ENCODE assay signal across 27 cellular contexts in genomic region chr1:245791410-245792312, GRCh38.
DNase-seq lines count a peak whose midpoint lies in the region; ATAC-seq and TF ChIP-seq lines count a peak whose summit lies in the region.
"Had no signal": no experiment of that assay in that cellular context is flagged by ENCODE, and none has a peak within 500 bp of the region (broad histone marks: within the 10 kb centered on the region; RNA-seq: fewer than 3 reads in every experiment).

No MANE protein-coding gene starts in this region.

- TF ChIP-seq EP300 in SK-N-SH (IDR thresholded peaks at IDR 0.05; ENCODE audit: borderline replicate concordance in 1 of 2, low read depth in 1 of 2, low read length in 1 of 2), result peak; percentile 85 to 96

- H3K27me3 ChIP-seq in BE2C (no peaks in the 10 kb centered on the region), SK-N-SH (ENCODE audit: insufficient read depth) (no peaks in the 10 kb centered on the region), neuronal stem cell (ENCODE audit: control insufficient read depth in 3 of 3, insufficient read depth in 3 of 3, low read depth in 1 of 3, low read length in 3 of 3) (no peaks in the 10 kb centered on the region)
- H3K27me3 ChIP-seq: body of pancreas, MG63 had no signal

- H3K9me3 ChIP-seq in BE2C (no peaks in the 10 kb centered on the region), SK-N-SH (no peaks in the 10 kb centered on the region), neuronal stem cell (replicated peaks in 1 of 2; ENCODE audit: control insufficient read depth in 2 of 2, insufficient read depth in 1 of 2, low read depth in 1 of 2, low read length in 2 of 2) (no peaks in the 10 kb centered on the region)
- H3K9me3 ChIP-seq: body of pancreas, MG63 had no signal

- H2AFZ ChIP-seq in SK-N-SH (ENCODE audit: low read depth), result peak overlapping the region; percentile 60; the same call in 1 of the 2 replicates
- no peak overlapping the region for H2AFZ ChIP-seq in neuronal stem cell (ENCODE audit: low read length)

- TF ChIP-seq CTCF in BE2C (IDR thresholded peaks at IDR 0.05; ENCODE audit: low read depth, low read length) (no peak), SK-N-SH (IDR thresholded peaks at IDR 0.05) (no peak), fibroblast of pulmonary artery (IDR thresholded peaks at IDR 0.05; ENCODE audit: low read length, missing control alignments) (no peak)

- peak; percentile 48 for TF ChIP-seq RAD21 in SK-N-SH (IDR thresholded peaks at IDR 0.05; ENCODE audit: low read length)

- H4K91ac ChIP-seq in neuronal stem cell (ENCODE audit: low read depth, low read length, poor library complexity), result no peak overlapping the region

- H3K4ac ChIP-seq in neuronal stem cell (ENCODE audit: low read length), result no peak overlapping the region

- whole genome bisulfite sequencing in SK-N-SH (ENCODE audit: low lambda C conversion rate), result 27% methylated on average over 10 of the region's 10 CpGs
- WGBS in neuronal stem cell (ENCODE audit: extremely low coverage in 2 of 2, insufficient read length in 2 of 2, insufficient replicate concordance in 1 of 2), 2 donors, result no CpG with 5 or more reads among the region's 10 CpGs

- no peak overlapping the region for H2BK15ac ChIP-seq in neuronal stem cell (ENCODE audit: low read length)

- H3K23ac ChIP-seq in neuronal stem cell (ENCODE audit: low read depth, low read length, poor library complexity), result no peak overlapping the region

- no peak overlapping the region for H3K14ac ChIP-seq in neuronal stem cell (ENCODE audit: low read length)

- 0 out of 2 replicates have a peak overlapping the region, but pooled peaks have one; percentile 5 for H3K4me3 ChIP-seq in BE2C (ENCODE audit: low read depth, low read length)
- no peak overlapping the region for H3K4me3 ChIP-seq in SK-N-SH (ENCODE audit: low read depth in 2 of 2, low read length in 1 of 2)
- no peak overlapping the region for H3K4me3 ChIP-seq in fibroblast of pulmonary artery (replicated peaks; ENCODE audit: low read depth, low read length)
- H3K4me3 ChIP-seq in neuronal stem cell (ENCODE audit: low read length in 2 of 2), result no peak overlapping the region
- H3K4me3 ChIP-seq: body of pancreas, MG63 had no signal

- H3K79me2 ChIP-seq in SK-N-SH (ENCODE audit: insufficient read depth), result no peaks in the 10 kb centered on the region

- CTCF ChIA-PET in SK-N-SH (lab: Yijun Ruan, JAX), result interaction anchor here (0.8 to 3.0 kb wide), 19 partner anchors 18 to 660 kb away, joined by 3 to 10 read pairs (median 4); no protein-coding TSS in a partner anchor

- H3K4me2 ChIP-seq in SK-N-SH, result peak overlapping the region; percentile 47; the same call in 1 of the 2 replicates
- no peak overlapping the region for H3K4me2 ChIP-seq in neuronal stem cell (ENCODE audit: insufficient read depth, low read length, poor library complexity, severe bottlenecking)

- no peak overlapping the region for H2AK5ac ChIP-seq in neuronal stem cell (ENCODE audit: low read depth, low read length)

- H3K9ac ChIP-seq in SK-N-SH (peak overlapping the region; percentile 18; the same call in 1 of the 2 replicates), neuronal stem cell (ENCODE audit: low read depth, low read length, poor library complexity) (no peak overlapping the region)

- H2BK5ac ChIP-seq in neuronal stem cell (ENCODE audit: low read length), result no peak overlapping the region

- H3K18ac ChIP-seq in neuronal stem cell (ENCODE audit: low read length), result no peak overlapping the region

- H3K27ac ChIP-seq in SK-N-SH (ENCODE audit: low read depth in 2 of 2, low read length in 1 of 2), result peak overlapping the region; percentile 78 to 100
- H3K27ac ChIP-seq in neuronal stem cell (replicated peaks; ENCODE audit: low read length), result no peak overlapping the region
- H3K27ac ChIP-seq: body of pancreas, epithelial cell of prostate, RWPE1, VCaP had no signal

- H2BK12ac ChIP-seq in neuronal stem cell (ENCODE audit: low read length), result no peak overlapping the region

- no peaks in the 10 kb centered on the region for H3K9me2 ChIP-seq in SK-N-SH

- no peak overlapping the region for H2BK120ac ChIP-seq in neuronal stem cell (ENCODE audit: low read depth, low read length)

- DNase-seq in BE2C (peak; percentile 80), SK-N-SH (peak; percentile 77), fibroblast of pulmonary artery (ENCODE audit: low read depth) (peak; percentile 51), islet precursor cell (peak; percentile 63), neuronal stem cell (ENCODE audit: low spot score) (no peak), KG1 (lab: John Stamatoyannopoulos, UW) (no peak)
- no peak for DNase-seq in activated CD4-positive, alpha-beta T cell treated with anti-CD3 and anti-CD28 coated beads, Interleukin-2, amount 50 U/mL, for 48 hours
- DNase-seq: activated CD4-positive, alpha-beta T cell treated with anti-CD3 and anti-CD28 coated beads for 4 hours; activated gamma-delta T cell treated with Interleukin-2 at 50 U/mL for 16 hours; activated naive CD8-positive, alpha-beta T cell treated with anti-CD3 and anti-CD28 coated beads, Interleukin-2, amount 50 U/mL, for 24 hours; activated T-cell treated with anti-CD3 and anti-CD28 coated beads, Interleukin-2, amount 50 U/mL, for 1 hour; body of pancreas; CD4-positive, alpha-beta memory T cell; DMS 273 treated with DMSO at 0.1 percent for 48 hours; H7; head of caudate nucleus; left colon; MG63; naive B cell; NCI-H1105 treated with DMSO at 0.1 percent for 48 hours; NCI-H446 treated with DMSO at 0.1 percent for 48 hours; occipital lobe; T-helper 2 cell had no signal

- no peaks in the 10 kb centered on the region for H4K20me1 ChIP-seq in SK-N-SH (ENCODE audit: insufficient read depth)

- no peak for ATAC-seq in GM21360 (IDR thresholded peaks at IDR 0.05; ENCODE audit: unreplicated experiment)
- ATAC-seq: activated naive CD8-positive, alpha-beta T cell treated with anti-CD3 and anti-CD28 coated beads, Interleukin-2, amount 50 U/mL, for 24 hours; body of pancreas; left colon had no signal

- H3K79me1 ChIP-seq in neuronal stem cell (ENCODE audit: low read depth, low read length), result no peaks in the 10 kb centered on the region

- H3K4me1 ChIP-seq in BE2C (peaks cover 33% of the 10 kb centered on the region), SK-N-SH (ENCODE audit: control insufficient read depth in 1 of 2, insufficient read depth in 2 of 2, low read depth in 1 of 2, low read length in 1 of 2) (peaks cover 20 to 63% of the 10 kb centered on the region in 2 experiments), neuronal stem cell (ENCODE audit: control insufficient read depth in 2 of 2, insufficient read depth in 1 of 2, low read depth in 1 of 2, low read length in 2 of 2) (no peaks in the 10 kb centered on the region)
- H3K4me1 ChIP-seq: body of pancreas had no signal

- H3F3A ChIP-seq in SK-N-SH (replicated peaks; ENCODE audit: insufficient read depth), result peaks cover 4% of the 10 kb centered on the region

- POLR2A ChIA-PET in SK-N-SH (lab: Yijun Ruan, JAX), result interaction anchor here (0.6 to 2.6 kb wide), 9 partner anchors 38 to 636 kb away, joined by 3 to 22 read pairs (median 6); partner anchors contain the start of gene KIF26B

- H4K8ac ChIP-seq in neuronal stem cell (ENCODE audit: low read depth, low read length), result no peak overlapping the region

- H3K36me3 ChIP-seq in BE2C (peaks cover 5% of the 10 kb centered on the region), SK-N-SH (replicated peaks in 1 of 2; ENCODE audit: control insufficient read depth in 1 of 2, insufficient read depth in 2 of 2, low read length in 1 of 2) (no peaks in the 10 kb centered on the region), neuronal stem cell (replicated peaks in 1 of 2; ENCODE audit: control insufficient read depth in 2 of 2, insufficient read depth in 2 of 2, low read length in 2 of 2) (no peaks in the 10 kb centered on the region)
- H3K36me3 ChIP-seq: MG63 had no signal

TF ChIP-seq in SK-N-SH, 30 proteins besides CTCF, POLR2A, EP300 and RAD21 (continues in another document):
- no peak for TF ChIP-seq FOSL2 (IDR thresholded peaks at IDR 0.05; ENCODE audit: borderline replicate concordance, low read depth)
- TF ChIP-seq, protein P1, sequence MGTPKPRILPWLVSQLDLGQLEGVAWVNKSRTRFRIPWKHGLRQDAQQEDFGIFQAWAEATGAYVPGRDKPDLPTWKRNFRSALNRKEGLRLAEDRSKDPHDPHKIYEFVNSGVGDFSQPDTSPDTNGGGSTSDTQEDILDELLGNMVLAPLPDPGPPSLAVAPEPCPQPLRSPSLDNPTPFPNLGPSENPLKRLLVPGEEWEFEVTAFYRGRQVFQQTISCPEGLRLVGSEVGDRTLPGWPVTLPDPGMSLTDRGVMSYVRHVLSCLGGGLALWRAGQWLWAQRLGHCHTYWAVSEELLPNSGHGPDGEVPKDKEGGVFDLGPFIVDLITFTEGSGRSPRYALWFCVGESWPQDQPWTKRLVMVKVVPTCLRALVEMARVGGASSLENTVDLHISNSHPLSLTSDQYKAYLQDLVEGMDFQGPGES (IDR thresholded peaks at IDR 0.05; ENCODE audit: low read depth, low read length), result no peak
- no peak for TF ChIP-seq TAF1 (IDR thresholded peaks at IDR 0.05; ENCODE audit: borderline replicate concordance, low read depth, low read length)
- TF ChIP-seq TEAD4 (IDR thresholded peaks at IDR 0.05; ENCODE audit: borderline replicate concordance, insufficient read depth), result peak; percentile 89
- TF ChIP-seq MXI1 (IDR thresholded peaks at IDR 0.05; ENCODE audit: low read depth, low read length), result peak; percentile 49; the same call in 1 of the 2 replicates
- peak; percentile 98 for TF ChIP-seq GATA2 (CRISPR knock-in tag; IDR thresholded peaks at IDR 0.05)
- TF ChIP-seq NRF1 (IDR thresholded peaks at IDR 0.05; ENCODE audit: low read depth, low read length), result no peak
- TF ChIP-seq JUND (IDR thresholded peaks at IDR 0.05), result peak; percentile 69
- TF ChIP-seq RCOR1 (IDR thresholded peaks at IDR 0.05; ENCODE audit: low read length), result peak; percentile 91

Comparison
In these comparisons a context has a peak if more than half of its experiments do, and no peak if none do; other contexts are left out.
1. DNase-seq: peak in BE2C (single experiment), SK-N-SH (single experiment), fibroblast of pulmonary artery (single experiment) and islet precursor cell (single experiment); none in neuronal stem cell (single experiment), activated CD4-positive, alpha-beta T cell treated with anti-CD3 and anti-CD28 coated beads, Interleukin-2, amount 50 U/mL, for 48 hours (0 of 2) and KG1 (single experiment).